In the genomic region with DNA sequence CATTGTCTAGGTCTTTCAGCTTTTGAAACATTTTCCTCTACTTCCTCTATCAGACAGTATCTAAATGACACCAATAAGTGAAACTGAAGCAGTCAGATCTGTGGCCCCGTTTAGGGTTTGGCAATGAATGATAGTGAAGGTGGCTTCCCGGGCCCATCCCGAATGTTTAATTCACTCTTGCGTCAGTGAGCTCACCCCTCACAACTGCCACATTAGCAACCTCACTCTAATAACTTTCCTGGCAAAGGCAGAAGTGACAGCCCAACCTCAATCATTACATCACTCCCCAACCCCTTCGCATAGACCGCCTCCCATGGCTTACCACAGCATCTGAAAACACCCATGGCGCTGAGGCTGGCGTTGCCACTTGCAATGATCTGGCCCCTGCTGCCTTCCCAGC, we compare ENCODE assay signal across 1 cellular context.
TF ChIP-seq lines count a peak whose summit lies in the region.

No MANE protein-coding gene starts in this region.

TF ChIP-seq in IMR-90, 13 proteins besides CTCF, POLR2A, EP300 and RAD21 (continued from another document):
- TF ChIP-seq NFE2L2 (IDR thresholded peaks at IDR 0.05; ENCODE audit: low read depth, low read length) (no peak), CEBPB (IDR thresholded peaks at IDR 0.05; ENCODE audit: low read depth, low read length) (no peak), MAZ (IDR thresholded peaks at IDR 0.05; ENCODE audit: borderline replicate concordance, low read depth, low read length) (no peak), SMC3 (IDR thresholded peaks at IDR 0.05; ENCODE audit: low read depth, low read length) (no peak)
